Comparison of ENCODE assay signal across 8 cellular contexts in genomic region chr16:70065376-70065745, GRCh38. TPM values are rescaled to one million over a fixed set of nuclear protein-coding genes. Genes with fewer than 3 reads are reported as not detected.
DNase-seq lines count a peak whose midpoint lies in the region; ATAC-seq and TF ChIP-seq lines count a peak whose summit lies in the region.
"Not testable (repeated sequence)": the region's sequence is repeated elsewhere in the genome, so short reads cannot be mapped to it uniquely, and the experiment has no call there.

No MANE protein-coding gene starts in this region.

- peaks cover 10% of the 10 kb centered on the region for H3K79me2 ChIP-seq in DND-41 (ENCODE audit: insufficient read depth, low read length)

- not testable (repeated sequence) for H3K9me3 ChIP-seq in DND-41 (ENCODE audit: insufficient read depth, low read length, severe bottlenecking); SJSA1 (replicated peaks); ascending aorta

- H3K27me3 Mint-ChIP-seq in naive B cell = not testable (repeated sequence)

- peak overlapping the region; percentile 75 to 95 (median 90) for H3K4me3 Mint-ChIP-seq in naive B cell

- peak overlapping the region; percentile 91 for H3K4me2 ChIP-seq in DND-41 (ENCODE audit: insufficient read depth, low read length)

- H3K36me3 ChIP-seq in DND-41 (ENCODE audit: insufficient read depth, low read length); SJSA1; ascending aorta: not testable (repeated sequence)

- not testable (repeated sequence) for DNase-seq in DND-41; SJSA1 (ENCODE audit: low read depth in 1 of 2, low spot score in 2 of 2); ascending aorta (ENCODE audit: low spot score in 2 of 2); Right ventricle myocardium inferior (ENCODE audit: missing footprints); naive B cell
- peak in 3 of 49 donors; percentile 18 to 33 (median 30) for DNase-seq in substantia nigra (lab: John Stamatoyannopoulos, UW)

- peak overlapping the region; percentile 67 for H2AFZ ChIP-seq in DND-41 (ENCODE audit: low read depth, low read length)

- peaks cover 0 to 14% (median 4%) of the 10 kb centered on the region in 3 donors for H3K4me1 Mint-ChIP-seq in naive B cell

- H3K4me1 ChIP-seq in DND-41 (ENCODE audit: insufficient read depth, low read length) = peaks cover 17% of the 10 kb centered on the region
- H3K4me1 ChIP-seq in SJSA1 (replicated peaks); ascending aorta: not testable (repeated sequence)

- H4K20me1 ChIP-seq in DND-41 (ENCODE audit: insufficient read depth, low read length) = not testable (repeated sequence)

- peak overlapping the region; percentile 64 for H3K9ac ChIP-seq in DND-41 (ENCODE audit: low read depth, low read length)

- H3K4me3 ChIP-seq in DND-41 (ENCODE audit: low read depth in 1 of 2, low read length in 2 of 2) = peak overlapping the region; percentile 40 to 66; a peak in 3 of 4 replicates
- H3K4me3 ChIP-seq in SJSA1 = peak overlapping the region; percentile 60
- peak overlapping the region; percentile 74 to 80 for H3K4me3 ChIP-seq in ascending aorta

- H3K27ac ChIP-seq in DND-41 (ENCODE audit: low read length) (peak overlapping the region; percentile 36; the same call in 1 of the 2 replicates), ascending aorta (peak overlapping the region; percentile 90 to 91), substantia nigra (ENCODE audit: low read depth, low read length, poor library complexity, severe bottlenecking) (peak overlapping the region; percentile 35)
- not testable (repeated sequence) for H3K27ac ChIP-seq in SJSA1

- H3K9me3 Mint-ChIP-seq in naive B cell = not testable (repeated sequence)

- not testable (repeated sequence) for H3K36me3 Mint-ChIP-seq in naive B cell

- ATAC-seq in DND-41 (ENCODE audit: insufficient read depth, low read depth) (peak; percentile 68), GM21576 (IDR thresholded peaks at IDR 0.05; ENCODE audit: unreplicated experiment) (peak; percentile 26), HG03139 (IDR thresholded peaks at IDR 0.05; ENCODE audit: unreplicated experiment) (peak; percentile 18), Right ventricle myocardium inferior (peak; percentile 64), naive B cell (ENCODE audit: low read depth in 2 of 2) (peak; percentile 24)

- not testable (repeated sequence) for H3K27me3 ChIP-seq in DND-41 (ENCODE audit: insufficient read depth, low read length, poor library complexity); SJSA1 (replicated peaks); ascending aorta

- intact Hi-C loops in ascending aorta (cut with DNase I); Right ventricle myocardium inferior (cut with DNase I): not testable (repeated sequence)

- not testable (repeated sequence) for TF ChIP-seq CTCF in DND-41 (IDR thresholded peaks at IDR 0.05; ENCODE audit: borderline replicate concordance, extremely low read depth, low read length, poor library complexity, severe bottlenecking); ascending aorta (IDR thresholded peaks at IDR 0.05)

- H3K27ac Mint-ChIP-seq in naive B cell = peak overlapping the region in 4 of 6 donors; percentile 81 to 96 (median 94)

RNA-seq across cellular contexts. Expression of gene PDPR, which starts 48.8 kb away (rescaled TPM):
- total RNA-seq in SJSA1 (2014; rRNA removed; shearing (Covaris generic)) = 3.9 and 6.8 TPM in 2 replicates
- total RNA-seq in ascending aorta (17.3 TPM), Right ventricle myocardium inferior (17.2 TPM)
- polyA plus RNA-seq in naive B cell (ENCODE audit: low read depth in 6 of 6) = 10 to 100 TPM in 1 of 6 donors, 1 to 10 TPM in 5; 2.3 to 16.4 (median 7.0) TPM

Comparison
In these comparisons a context has a peak if more than half of its experiments do, and no peak if none do; other contexts are left out.
1. ATAC-seq: peak in every context shown above with its lines; median percentile 68 in DND-41; 64 in Right ventricle myocardium inferior; 26 in GM21576; 24 in naive B cell; 18 in HG03139.